ENCODE assay signal across 14 cellular contexts in genomic region chr2:26072925-26073768, GRCh38. TPM values are rescaled to one million over a fixed set of nuclear protein-coding genes. Genes with fewer than 3 reads are reported as not detected.
DNase-seq lines count a peak whose midpoint lies in the region; ATAC-seq, FAIRE-seq and TF ChIP-seq lines count a peak whose summit lies in the region.
"Had no signal": no experiment of that assay in that cellular context is flagged by ENCODE, and none has a peak within 500 bp of the region (broad histone marks: within the 10 kb centered on the region; RNA-seq: fewer than 3 reads in every experiment).

No MANE protein-coding gene starts in this region.

- intact Hi-C loops in adrenal gland (cut with DNase I), result no loop called here

- H3K4me3 ChIP-seq in adrenal gland, result no peak overlapping the region
- no peak overlapping the region for H3K4me3 ChIP-seq in hepatocyte
- H3K4me3 ChIP-seq: cardiac muscle cell, ovary, stomach had no signal

- H3K9me2 ChIP-seq in hepatocyte (replicated peaks; ENCODE audit: insufficient read depth), result no peaks in the 10 kb centered on the region

- no peaks in the 10 kb centered on the region for H3K36me3 ChIP-seq in adrenal gland (replicated peaks in 1 of 2)
- no peaks in the 10 kb centered on the region for H3K36me3 ChIP-seq in hepatocyte (replicated peaks; ENCODE audit: insufficient read depth, low read depth)
- H3K36me3 ChIP-seq: cardiac muscle cell, ovary, stomach had no signal

- no peak for TF ChIP-seq POLR2A in H54 (IDR thresholded peaks at IDR 0.05; ENCODE audit: low read depth, low read length)
- peak in 1 of 2 donors; percentile 53 for TF ChIP-seq POLR2A in adrenal gland (IDR thresholded peaks at IDR 0.05)

- H3K27me3 ChIP-seq in adrenal gland (no peaks in the 10 kb centered on the region), hepatocyte (no peaks in the 10 kb centered on the region)
- H3K27me3 ChIP-seq: cardiac muscle cell, ovary, stomach had no signal

- DNase-seq in H54 (ENCODE audit: insufficient read length, low spot score) (no peak), adrenal gland (peak; percentile 39 to 76 (median 56)), hepatocyte (ENCODE audit: low spot score) (no peak), pulmonary artery endothelial cell (ENCODE audit: low read depth, low spot score) (peak; percentile 7), EL (no peak)
- DNase-seq: activated CD4-positive, alpha-beta T cell treated with anti-CD3 and anti-CD28 coated beads, Interleukin-2, amount 10 ng/mL, durations not matched to agents 24 days and 14 days; left cardiac atrium; NCI-H1048; NCI-H526; ovary; stomach had no signal

- 0 to 35% (median 25%) methylated on average over 1 of the region's 1 CpG for WGBS in adrenal gland, 4 donors
- 62% methylated on average over 1 of the region's 1 CpG for WGBS in hepatocyte (ENCODE audit: low lambda C conversion rate, missing lambda C conversion rate)

- peaks cover 100% of the 10 kb centered on the region for H3K79me2 ChIP-seq in hepatocyte

- TF ChIP-seq CTCF in adrenal gland (IDR thresholded peaks at IDR 0.05) (no peak), hepatocyte (IDR thresholded peaks at IDR 0.05; ENCODE audit: poor library complexity) (no peak)

- peaks cover 85% of the 10 kb centered on the region for H4K20me1 ChIP-seq in hepatocyte (ENCODE audit: insufficient read depth, poor library complexity, severe bottlenecking)

- peaks cover 22 to 78% of the 10 kb centered on the region in 2 donors for H3K4me1 ChIP-seq in adrenal gland (replicated peaks in 1 of 2)
- H3K4me1 ChIP-seq in hepatocyte (ENCODE audit: insufficient read depth), result peaks cover 22% of the 10 kb centered on the region

- FAIRE-seq in H54 (lab: Jason Lieb, UNC), result peak; percentile 84

- no peak overlapping the region for H2AFZ ChIP-seq in hepatocyte

- no peak for ATAC-seq in HG03280 (IDR thresholded peaks at IDR 0.05; ENCODE audit: unreplicated experiment)
- no peak for ATAC-seq in GM18868 (IDR thresholded peaks at IDR 0.05; ENCODE audit: unreplicated experiment)

- peak overlapping the region; percentile 18 for H3K4me2 ChIP-seq in hepatocyte

- no peaks in the 10 kb centered on the region for H3K9me3 ChIP-seq in adrenal gland (replicated peaks in 1 of 3)
- H3K9me3 ChIP-seq in hepatocyte (ENCODE audit: low read depth), result no peaks in the 10 kb centered on the region
- H3K9me3 ChIP-seq: ovary, stomach had no signal

- H3K27ac ChIP-seq in adrenal gland, result peak overlapping the region in 3 of 5 donors; percentile 22 to 59 (median 23)
- H3K27ac ChIP-seq in hepatocyte, result peak overlapping the region; percentile 31
- H3K27ac ChIP-seq: cardiac muscle cell, ovary, stomach had no signal

RNA-seq across cellular contexts. Expression of gene RAB10, which starts 39.3 kb away (rescaled TPM):
- total RNA-seq in adrenal gland (100 to 1,000 TPM in 7 of 8 donors, 10 to 100 TPM in 1; 96.3 to 258 (median 155) TPM), hepatocyte (110 and 122 TPM in 2 replicates), pulmonary artery endothelial cell (71.9 and 123 TPM in 2 replicates)
- polyA plus RNA-seq in adrenal gland (100 to 1,000 TPM in 1 of 3 donors, 10 to 100 TPM in 2; 31.8 to 369 (median 36.5) TPM), hepatocyte (100 and 107 TPM in 2 replicates)

Comparison
In these comparisons a context has a peak if more than half of its experiments do, and no peak if none do; other contexts are left out.
1. DNase-seq: peak in adrenal gland (7 of 7) and pulmonary artery endothelial cell (single experiment); none in H54 (single experiment), hepatocyte (single experiment) and EL (single experiment).